In the genomic region with DNA sequence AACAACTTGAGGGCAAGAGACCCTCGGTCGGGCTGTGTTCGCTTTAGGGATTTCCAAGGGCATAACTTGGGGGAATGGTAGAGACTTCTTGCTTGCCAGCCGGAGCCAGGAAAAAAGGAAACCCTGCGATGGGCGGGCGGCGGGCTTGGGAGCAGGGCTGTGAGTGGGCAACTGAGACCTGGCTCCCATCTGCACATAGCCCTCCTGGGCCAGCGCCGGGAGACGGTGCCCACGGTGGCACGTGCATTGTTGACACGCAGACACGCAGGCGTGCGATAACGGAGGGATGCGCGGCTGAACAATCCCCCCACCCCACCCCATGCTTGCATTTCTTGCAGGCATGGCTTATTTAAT, we compare ENCODE assay signal across 12 cellular contexts. TPM values are rescaled to one million over a fixed set of nuclear protein-coding genes. Genes with fewer than 3 reads are reported as not detected.
DNase-seq lines count a peak whose midpoint lies in the region; ATAC-seq, FAIRE-seq and TF ChIP-seq lines count a peak whose summit lies in the region.
"Had no signal": no experiment of that assay in that cellular context is flagged by ENCODE, and none has a peak within 500 bp of the region (broad histone marks: within the 10 kb centered on the region; RNA-seq: fewer than 3 reads in every experiment).

No MANE protein-coding gene starts in this region.

- H3K79me2 ChIP-seq in DND-41 (ENCODE audit: insufficient read depth, low read length) = no peaks in the 10 kb centered on the region

- H3K4me3 ChIP-seq in DND-41 (ENCODE audit: low read depth in 1 of 2, low read length in 2 of 2) (no peak overlapping the region), cardiac fibroblast (replicated peaks in 1 of 2; ENCODE audit: low read depth in 2 of 2, low read length in 2 of 2) (peak overlapping the region; percentile 21 to 36), kidney (ENCODE audit: low read length in 2 of 2) (no peak overlapping the region), gastrocnemius medialis (peak overlapping the region; percentile 40 to 46 (median 42))
- H3K4me3 ChIP-seq: GM12878 had no signal

- no peak for TF ChIP-seq POLR2A in gastrocnemius medialis (IDR thresholded peaks at IDR 0.05)

- no peaks in the 10 kb centered on the region for H3K9me3 Mint-ChIP-seq in activated CD4-positive, alpha-beta T cell treated with anti-CD3 and anti-CD28 coated beads, Interleukin-2, amount 10 ng/mL, durations not matched to agents 24 days and 14 days

- H3K36me3 ChIP-seq in DND-41 (ENCODE audit: insufficient read depth, low read length) = no peaks in the 10 kb centered on the region
- H3K36me3 ChIP-seq in kidney (ENCODE audit: control insufficient read depth in 1 of 2, insufficient read depth in 2 of 2, low read length in 2 of 2) = no peaks in the 10 kb centered on the region
- H3K36me3 ChIP-seq in gastrocnemius medialis = no peaks in the 10 kb centered on the region

- 0 out of 2 replicates have a peak, but pooled peaks cover 6% of the 10 kb centered on the region for H4K20me1 ChIP-seq in DND-41 (ENCODE audit: insufficient read depth, low read length)

- H3K9ac ChIP-seq in DND-41 (ENCODE audit: low read depth, low read length) (no peak overlapping the region), kidney (ENCODE audit: low read length in 2 of 2) (no peak overlapping the region)

- H3K4me2 ChIP-seq in DND-41 (ENCODE audit: insufficient read depth, low read length) = 0 out of 2 replicates have a peak overlapping the region, but pooled peaks have one; percentile 39

- in situ Hi-C loops in gastrocnemius medialis (cut with MboI; ENCODE audit: low sequenced_read_pairs in 4 of 4) = loop anchor here in 2 of 4 donors (25.0 kb wide), 1 partner anchor 228 kb away; no protein-coding TSS in a partner anchor

- H3K27me3 Mint-ChIP-seq in activated CD4-positive, alpha-beta T cell treated with anti-CD3 and anti-CD28 coated beads, Interleukin-2, amount 10 ng/mL, durations not matched to agents 24 days and 14 days = peaks cover 73% of the 10 kb centered on the region

- no peak overlapping the region for H2AFZ ChIP-seq in DND-41 (ENCODE audit: low read depth, low read length)

- no peak overlapping the region for H3K27ac Mint-ChIP-seq in activated CD4-positive, alpha-beta T cell treated with anti-CD3 and anti-CD28 coated beads, Interleukin-2, amount 10 ng/mL, durations not matched to agents 24 days and 14 days

- peaks cover 2% of the 10 kb centered on the region for H3K36me3 Mint-ChIP-seq in activated CD4-positive, alpha-beta T cell treated with anti-CD3 and anti-CD28 coated beads, Interleukin-2, amount 10 ng/mL, durations not matched to agents 24 days and 14 days (ENCODE audit: low read depth)

- peaks cover 14% of the 10 kb centered on the region for H3K4me1 ChIP-seq in DND-41 (ENCODE audit: insufficient read depth, low read length)
- peaks cover 0 to 20% of the 10 kb centered on the region in 2 donors for H3K4me1 ChIP-seq in kidney (ENCODE audit: control insufficient read depth in 1 of 2, insufficient read depth in 1 of 2, low read depth in 1 of 2, low read length in 2 of 2)
- peaks cover 57 to 60% of the 10 kb centered on the region in 2 donors for H3K4me1 ChIP-seq in gastrocnemius medialis

- intact Hi-C loops in kidney (cut with DNase I) (no loop called here), gastrocnemius medialis (cut with DNase I; ENCODE audit: low total_unique reads) (no loop called here)
- intact Hi-C loops in activated CD4-positive, alpha-beta T cell treated with anti-CD3 and anti-CD28 coated beads, Interleukin-2, amount 10 ng/mL, durations not matched to agents 24 days and 14 days (cut with micrococcal nuclease) = no loop called here

- H3K9me3 ChIP-seq in DND-41 (ENCODE audit: insufficient read depth, low read length, severe bottlenecking) = no peaks in the 10 kb centered on the region
- H3K9me3 ChIP-seq in kidney (ENCODE audit: control insufficient read depth in 1 of 2, low read length in 2 of 2) = no peaks in the 10 kb centered on the region
- H3K9me3 ChIP-seq in gastrocnemius medialis = no peaks in the 10 kb centered on the region

- no peak for FAIRE-seq in kidney (lab: Jason Lieb, UNC)
- FAIRE-seq: D721Med, GM12878 had no signal

- ATAC-seq in DND-41 (ENCODE audit: insufficient read depth, low read depth) (no peak), gastrocnemius medialis (no peak)
- ATAC-seq: GM12878 had no signal

- H3K27me3 ChIP-seq in DND-41 (ENCODE audit: insufficient read depth, low read length, poor library complexity) (peaks cover 48% of the 10 kb centered on the region), gastrocnemius medialis (peaks cover 0 to 25% (median 5%) of the 10 kb centered on the region in 3 donors)

- H3K4me3 Mint-ChIP-seq in activated CD4-positive, alpha-beta T cell treated with anti-CD3 and anti-CD28 coated beads, Interleukin-2, amount 10 ng/mL, durations not matched to agents 24 days and 14 days = no peak overlapping the region

- DNase-seq in DND-41 (no peak), cardiac fibroblast (ENCODE audit: low read depth in 2 of 2) (no peak), kidney (peak; percentile 69), gastrocnemius medialis (peak in 1 of 2 donors; percentile 38), iPS-NIHi7 (ENCODE audit: extremely low spot score) (no peak), SK-N-DZ (ENCODE audit: low spot score) (no peak)
- DNase-seq in activated CD4-positive, alpha-beta T cell treated with anti-CD3 and anti-CD28 coated beads, Interleukin-2, amount 10 ng/mL, durations not matched to agents 24 days and 14 days = no peak
- no peak for DNase-seq in activated naive CD4-positive, alpha-beta T cell treated with Interleukin-2 at 50 U/mL for 16 hours
- DNase-seq: activated effector memory CD4-positive, alpha-beta T cell treated with anti-CD3 and anti-CD28 coated beads, Interleukin-2, amount 50 U/mL, for 16 hours; NCI-H526 treated with DMSO at 0.1 percent for 48 hours had no signal

- H3K4me1 Mint-ChIP-seq in activated CD4-positive, alpha-beta T cell treated with anti-CD3 and anti-CD28 coated beads, Interleukin-2, amount 10 ng/mL, durations not matched to agents 24 days and 14 days = peaks cover 4% of the 10 kb centered on the region

- no peak for TF ChIP-seq CTCF in DND-41 (IDR thresholded peaks at IDR 0.05; ENCODE audit: borderline replicate concordance, extremely low read depth, low read length, poor library complexity, severe bottlenecking)
- no peak for TF ChIP-seq CTCF in cardiac fibroblast (IDR thresholded peaks at IDR 0.05; ENCODE audit: low read depth, low read length)
- TF ChIP-seq CTCF in kidney (IDR thresholded peaks at IDR 0.05; ENCODE audit: borderline replicate concordance, extremely low read depth, insufficient read depth) = no peak
- TF ChIP-seq CTCF in gastrocnemius medialis (IDR thresholded peaks at IDR 0.05 in 4 of 5, conservative IDR thresholded peaks at IDR 0.05 in 1 of 5) = no peak

- H3K27ac ChIP-seq in DND-41 (ENCODE audit: low read length) (no peak overlapping the region), kidney (ENCODE audit: low read depth in 2 of 2, low read length in 2 of 2) (no peak overlapping the region), gastrocnemius medialis (peak overlapping the region; percentile 89 to 99 (median 95))

RNA-seq across cellular contexts. Expression of gene ZFHX3, which starts 17.0 kb away (rescaled TPM):
- total RNA-seq in kidney (29.3 TPM), gastrocnemius medialis (10 to 100 TPM; 14.0 to 28.5 (median 27.3) TPM)
- 2.3 TPM for polyA plus RNA-seq in kidney (ENCODE audit: insufficient read depth, low read depth, low replicate concordance)
- total RNA-seq in activated CD4-positive, alpha-beta T cell treated with anti-CD3 and anti-CD28 coated beads, Interleukin-2, amount 10 ng/mL, durations not matched to agents 24 days and 14 days = 0.49 and 0.88 TPM in 2 replicates
- polyA plus RNA-seq in SK-N-DZ (2014; cell fraction: cytosol; rRNA removed) = 4.9 and 5.5 TPM in 2 replicates
- 3.0 and 7.3 TPM in 2 replicates for polyA plus RNA-seq in SK-N-DZ (2014; cell fraction: nucleus; rRNA removed)

Comparison
In these comparisons a context has a peak if more than half of its experiments do, and no peak if none do; other contexts are left out.
1. H3K27ac ChIP-seq: peak in gastrocnemius medialis (4 of 4); none in DND-41 (single experiment) and kidney (0 of 2).
2. H3K4me3 ChIP-seq: peak in cardiac fibroblast (2 of 2) and gastrocnemius medialis (4 of 4); none in DND-41 (0 of 2) and kidney (0 of 2).